ENCODE assay signal across 8 cellular contexts in genomic region chr9:27033815-27034403, GRCh38. TPM values are rescaled to one million over a fixed set of nuclear protein-coding genes. Genes with fewer than 3 reads are reported as not detected.
DNase-seq lines count a peak whose midpoint lies in the region; ATAC-seq and TF ChIP-seq lines count a peak whose summit lies in the region.

No MANE protein-coding gene starts in this region.

- no peaks in the 10 kb centered on the region for H3K36me3 ChIP-seq in KMS-11 (ENCODE audit: insufficient read depth)

- H3K36me3 Mint-ChIP-seq in brain, result peaks cover 11% of the 10 kb centered on the region

- H3K27ac Mint-ChIP-seq in brain, result no peak overlapping the region

- H3K9me3 Mint-ChIP-seq in brain, result no peaks in the 10 kb centered on the region

- H2AFZ ChIP-seq in KMS-11 (ENCODE audit: low read depth), result no peak overlapping the region

- H3K27ac ChIP-seq in KMS-11, result no peak overlapping the region

- DNase-seq in NCI-H510A treated with DMSO at 0.1 percent for 48 hours (lab: John Stamatoyannopoulos, UW) (peak; percentile 9), NCI-H510A (lab: John Stamatoyannopoulos, UW) (no peak), SKM-1 treated with dmso at 0.1 percent for 144 hours (lab: John Stamatoyannopoulos, UW; ENCODE audit: unreplicated experiment) (peak; percentile 13), iris pigment epithelial cell (ENCODE audit: low read depth) (peak; percentile 56)
- peak; percentile 3 for DNase-seq in stimulated activated CD4-positive, alpha-beta T cell treated with anti-CD3 and anti-CD28 coated beads, Interleukin-2, amount 100 ng/mL, for 4 hours (ENCODE audit: low read depth)

- no peaks in the 10 kb centered on the region for H3K4me1 Mint-ChIP-seq in brain

- no peak overlapping the region for H3K4me2 ChIP-seq in KMS-11

- H3K9ac ChIP-seq in KMS-11, result no peak overlapping the region

- TF ChIP-seq CTCF in KMS-11 (conservative IDR thresholded peaks at IDR 0.05; ENCODE audit: low read depth, low read length), result peak; percentile 78
- TF ChIP-seq CTCF in brain (conservative IDR thresholded peaks at IDR 0.05), result peak; percentile 88

- no peak overlapping the region for H3K4me3 Mint-ChIP-seq in brain

- H3K4me1 ChIP-seq in KMS-11 (ENCODE audit: low read depth, poor library complexity, severe bottlenecking), result no peaks in the 10 kb centered on the region

- no peaks in the 10 kb centered on the region for H4K20me1 ChIP-seq in KMS-11 (ENCODE audit: insufficient read depth)

- H3K27me3 ChIP-seq in KMS-11 (ENCODE audit: insufficient read depth, low read depth), result no peaks in the 10 kb centered on the region

- ATAC-seq in GM21825 (IDR thresholded peaks at IDR 0.05; ENCODE audit: unreplicated experiment), result peak; percentile 89

- H3K4me3 ChIP-seq in KMS-11 (IDR thresholded peaks at IDR 0.05; ENCODE audit: insufficient read depth, low read depth, low read length), result no peak overlapping the region

- no peaks in the 10 kb centered on the region for H3K27me3 Mint-ChIP-seq in brain

- H3K79me2 ChIP-seq in KMS-11 (ENCODE audit: insufficient read depth, low read depth), result no peaks in the 10 kb centered on the region

RNA-seq across cellular contexts. Expression of gene LRRC19, which starts 28.4 kb away (rescaled TPM):
- not detected for polyA plus RNA-seq in brain (ENCODE audit: insufficient read depth, low read depth, low replicate concordance)
